ENCODE assay signal across 21 cellular contexts in the genomic region with DNA sequence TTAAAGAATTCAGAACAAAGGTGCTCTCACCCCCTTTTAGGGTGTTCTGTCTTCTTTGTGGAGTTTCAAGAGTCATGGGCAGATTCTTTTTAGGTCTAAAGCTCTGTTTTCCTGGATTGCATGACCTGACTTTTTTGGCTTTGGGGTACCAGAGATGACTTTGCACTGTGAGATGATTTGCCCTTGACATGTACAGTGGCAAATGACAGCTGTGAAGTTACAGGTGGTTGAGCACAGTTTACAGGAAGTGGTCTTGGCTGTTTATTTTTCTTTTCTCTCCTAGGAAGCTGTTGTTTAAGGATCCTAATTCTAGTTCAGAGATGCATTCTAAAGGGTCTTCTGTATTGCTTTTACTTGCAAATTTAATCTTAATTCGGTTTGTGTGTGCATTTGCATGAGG.
A peak's percentile ranks its signal among the peaks of the same experiment; 100 is the strongest.
DNase-seq lines count a peak whose midpoint lies in the region; ATAC-seq and TF ChIP-seq lines count a peak whose summit lies in the region.
"Had no signal": no experiment of that assay in that cellular context is flagged by ENCODE, and none has a peak within 500 bp of the region (broad histone marks: within the 10 kb centered on the region; RNA-seq: fewer than 3 reads in every experiment).

No MANE protein-coding gene starts in this region.

- H3K4me3 ChIP-seq in GM12865 (ENCODE audit: low read depth, low read length) = no peak overlapping the region
- H3K4me3 ChIP-seq in Karpas-422 (ENCODE audit: low read length) = no peak overlapping the region
- no peak overlapping the region for H3K4me3 ChIP-seq in right lobe of liver
- H3K4me3 ChIP-seq: gastrocnemius medialis, left ventricle myocardium inferior, sigmoid colon, SK-N-MC had no signal

- H3K27ac ChIP-seq in Karpas-422 (ENCODE audit: low read length) = peak overlapping the region; percentile 84
- H3K27ac ChIP-seq in right lobe of liver = no peak overlapping the region
- H3K27ac ChIP-seq: gastrocnemius medialis, left ventricle myocardium inferior, sigmoid colon, SK-N-MC had no signal

- ATAC-seq in GM19397 (IDR thresholded peaks at IDR 0.05; ENCODE audit: unreplicated experiment) = peak; percentile 60
- peak; percentile 49 for ATAC-seq in HG02759 (IDR thresholded peaks at IDR 0.05; ENCODE audit: unreplicated experiment)
- no peak for ATAC-seq in left lobe of liver
- no peak for ATAC-seq in right lobe of liver
- ATAC-seq: gastrocnemius medialis had no signal

- DNase-seq in GM12865 (ENCODE audit: low read depth) (peak; percentile 63), Karpas-422 (no peak), NCI-H1105 (lab: John Stamatoyannopoulos, UW) (no peak), left lobe of liver (ENCODE audit: low spot score) (no peak), right lobe of liver (no peak)
- DNase-seq in activated CD4-positive, alpha-beta T cell treated with anti-CD3 and anti-CD28 coated beads for 48 hours = no peak
- DNase-seq: ACHN; activated CD4-positive, alpha-beta T cell treated with anti-CD3 and anti-CD28 coated beads, Interleukin-2, amount 50 U/mL, for 48 hours; activated T-cell treated with anti-CD3 and anti-CD28 coated beads, Interleukin-2, amount 50 U/mL, for 24 hours; CD4-positive, CD25-positive, alpha-beta regulatory T cell; dermis blood vessel endothelial cell; gastrocnemius medialis; left ventricle myocardium inferior; NCI-H446 treated with DMSO at 0.1 percent for 48 hours; occipital lobe; sigmoid colon; stimulated activated CD4-positive, alpha-beta T cell treated with anti-CD3 and anti-CD28 coated beads, Interleukin-1b, Interleukin-23, amount 100 ng/mL, for 48 hours; T1000 had no signal

- H3K79me2 ChIP-seq in Karpas-422 (ENCODE audit: low read length) = no peaks in the 10 kb centered on the region

- H3K9me2 ChIP-seq in Karpas-422 (replicated peaks; ENCODE audit: insufficient read depth, low read length) = no peaks in the 10 kb centered on the region

- H3K36me3 ChIP-seq in Karpas-422 (ENCODE audit: insufficient read depth, low read length) (peaks cover 8% of the 10 kb centered on the region; the same call in 1 of the 2 replicates), right lobe of liver (no peaks in the 10 kb centered on the region)
- H3K36me3 ChIP-seq: gastrocnemius medialis, left ventricle myocardium inferior, sigmoid colon had no signal

- TF ChIP-seq CTCF in GM12865 (IDR thresholded peaks at IDR 0.05; ENCODE audit: insufficient read depth, low read depth, low read length, missing control alignments) (no peak), right lobe of liver (IDR thresholded peaks at IDR 0.05) (no peak)

- H3K4me1 ChIP-seq in Karpas-422 (ENCODE audit: low read length) = peaks cover 50% of the 10 kb centered on the region
- no peaks in the 10 kb centered on the region for H3K4me1 ChIP-seq in right lobe of liver

- no peak for TF ChIP-seq POLR2A in right lobe of liver (IDR thresholded peaks at IDR 0.05)

- H3K27me3 ChIP-seq in Karpas-422 (ENCODE audit: low read length) = no peaks in the 10 kb centered on the region
- no peaks in the 10 kb centered on the region for H3K27me3 ChIP-seq in right lobe of liver
- H3K27me3 ChIP-seq: gastrocnemius medialis, sigmoid colon had no signal

- H3K4me2 ChIP-seq in Karpas-422 (ENCODE audit: low read depth, low read length, poor library complexity, severe bottlenecking) = peak overlapping the region; percentile 10

- H3K9me3 ChIP-seq in Karpas-422 (ENCODE audit: low read length) (peaks cover 15% of the 10 kb centered on the region), right lobe of liver (no peaks in the 10 kb centered on the region)
- H3K9me3 ChIP-seq: gastrocnemius medialis, sigmoid colon had no signal

- H3K9ac ChIP-seq in Karpas-422 (ENCODE audit: low read length) = no peak overlapping the region

- 60% methylated on average over 1 of the region's 1 CpG for WGBS in right lobe of liver (ENCODE audit: insufficient coverage, low coverage, low lambda C conversion rate, missing lambda C conversion rate)

- H2AFZ ChIP-seq in Karpas-422 (ENCODE audit: low read length) = 0 out of 2 replicates have a peak overlapping the region, but pooled peaks have one; percentile 70

- intact Hi-C loops in right lobe of liver (cut with DNase I) = no loop called here

- no peaks in the 10 kb centered on the region for H4K20me1 ChIP-seq in Karpas-422 (ENCODE audit: insufficient read depth, low read depth, low read length)

Comparison
In these comparisons a context has a peak if more than half of its experiments do, and no peak if none do; other contexts are left out.
1. ATAC-seq: peak in GM19397 (single experiment) and HG02759 (single experiment); none in left lobe of liver (single experiment) and right lobe of liver (0 of 4).